ENCODE assay signal across 1 cellular context in the genomic region with DNA sequence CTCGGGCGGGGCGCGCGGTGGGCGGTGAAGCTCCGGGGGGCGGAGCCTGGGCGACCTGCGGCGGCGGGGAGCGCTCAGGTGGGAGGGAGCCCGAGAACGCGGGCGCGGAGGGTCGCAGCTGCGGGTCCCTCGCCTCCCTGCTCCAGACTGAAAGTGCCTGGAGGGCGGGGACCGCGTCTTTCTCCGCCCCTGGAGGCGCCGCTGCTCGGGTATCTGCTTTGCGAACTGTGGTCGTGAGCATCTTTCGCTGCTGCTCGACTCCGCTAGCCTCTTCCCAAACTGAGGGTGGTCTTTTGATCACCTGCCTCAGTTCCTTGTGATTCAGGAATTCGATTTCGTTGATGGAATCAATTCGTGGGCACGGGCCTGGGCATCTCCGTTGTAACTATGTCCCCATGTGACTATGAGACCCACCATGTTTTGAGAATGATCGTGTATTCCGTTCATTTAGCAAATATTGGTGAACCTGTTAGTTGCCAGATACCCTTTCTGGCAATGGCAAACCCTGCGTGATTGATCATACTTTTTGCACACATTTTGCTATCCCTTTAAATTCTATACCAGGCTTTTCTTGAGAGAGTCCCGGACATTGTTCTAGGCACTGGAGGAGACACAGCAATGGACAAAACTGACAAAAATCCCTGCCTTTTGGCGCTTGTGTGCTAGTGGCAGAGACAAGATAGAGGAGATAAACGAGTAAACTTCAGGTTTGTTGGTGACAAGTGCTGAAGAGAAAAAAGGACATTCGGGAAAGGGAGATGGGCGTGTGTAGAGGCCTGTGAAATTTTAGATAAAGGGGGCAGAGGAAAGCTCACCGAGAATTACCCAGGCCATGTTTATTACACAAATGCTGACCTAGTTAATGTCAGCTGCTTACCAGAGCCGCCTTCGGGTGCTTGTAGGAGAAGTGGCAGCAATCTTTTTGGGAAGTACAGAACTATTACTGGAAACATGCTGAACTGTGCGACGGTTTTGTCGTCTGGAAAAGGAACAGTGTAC.
TF ChIP-seq lines count a peak whose summit lies in the region.

No MANE protein-coding gene starts in this region.

TF ChIP-seq in WTC11, 78 proteins besides CTCF, POLR2A, EP300 and RAD21 (continued from another document):
- TF ChIP-seq, protein P1, sequence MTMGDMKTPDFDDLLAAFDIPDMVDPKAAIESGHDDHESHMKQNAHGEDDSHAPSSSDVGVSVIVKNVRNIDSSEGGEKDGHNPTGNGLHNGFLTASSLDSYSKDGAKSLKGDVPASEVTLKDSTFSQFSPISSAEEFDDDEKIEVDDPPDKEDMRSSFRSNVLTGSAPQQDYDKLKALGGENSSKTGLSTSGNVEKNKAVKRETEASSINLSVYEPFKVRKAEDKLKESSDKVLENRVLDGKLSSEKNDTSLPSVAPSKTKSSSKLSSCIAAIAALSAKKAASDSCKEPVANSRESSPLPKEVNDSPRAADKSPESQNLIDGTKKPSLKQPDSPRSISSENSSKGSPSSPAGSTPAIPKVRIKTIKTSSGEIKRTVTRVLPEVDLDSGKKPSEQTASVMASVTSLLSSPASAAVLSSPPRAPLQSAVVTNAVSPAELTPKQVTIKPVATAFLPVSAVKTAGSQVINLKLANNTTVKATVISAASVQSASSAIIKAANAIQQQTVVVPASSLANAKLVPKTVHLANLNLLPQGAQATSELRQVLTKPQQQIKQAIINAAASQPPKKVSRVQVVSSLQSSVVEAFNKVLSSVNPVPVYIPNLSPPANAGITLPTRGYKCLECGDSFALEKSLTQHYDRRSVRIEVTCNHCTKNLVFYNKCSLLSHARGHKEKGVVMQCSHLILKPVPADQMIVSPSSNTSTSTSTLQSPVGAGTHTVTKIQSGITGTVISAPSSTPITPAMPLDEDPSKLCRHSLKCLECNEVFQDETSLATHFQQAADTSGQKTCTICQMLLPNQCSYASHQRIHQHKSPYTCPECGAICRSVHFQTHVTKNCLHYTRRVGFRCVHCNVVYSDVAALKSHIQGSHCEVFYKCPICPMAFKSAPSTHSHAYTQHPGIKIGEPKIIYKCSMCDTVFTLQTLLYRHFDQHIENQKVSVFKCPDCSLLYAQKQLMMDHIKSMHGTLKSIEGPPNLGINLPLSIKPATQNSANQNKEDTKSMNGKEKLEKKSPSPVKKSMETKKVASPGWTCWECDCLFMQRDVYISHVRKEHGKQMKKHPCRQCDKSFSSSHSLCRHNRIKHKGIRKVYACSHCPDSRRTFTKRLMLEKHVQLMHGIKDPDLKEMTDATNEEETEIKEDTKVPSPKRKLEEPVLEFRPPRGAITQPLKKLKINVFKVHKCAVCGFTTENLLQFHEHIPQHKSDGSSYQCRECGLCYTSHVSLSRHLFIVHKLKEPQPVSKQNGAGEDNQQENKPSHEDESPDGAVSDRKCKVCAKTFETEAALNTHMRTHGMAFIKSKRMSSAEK (CRISPR knock-in tag; IDR thresholded peaks at IDR 0.05; ENCODE audit: borderline replicate concordance) = no peak
- TF ChIP-seq PRRX2 (CRISPR knock-in tag; IDR thresholded peaks at IDR 0.05) = no peak
- TF ChIP-seq GABPB1 (CRISPR knock-in tag; IDR thresholded peaks at IDR 0.05) = no peak
- TF ChIP-seq TEAD1 (CRISPR knock-in tag; IDR thresholded peaks at IDR 0.05) = peak; percentile 43
- no peak for TF ChIP-seq NFATC4 (CRISPR knock-in tag; IDR thresholded peaks at IDR 0.05)
- no peak for TF ChIP-seq RELA (CRISPR knock-in tag; IDR thresholded peaks at IDR 0.05; ENCODE audit: borderline replicate concordance)
- no peak for TF ChIP-seq ZBTB21 (CRISPR knock-in tag; IDR thresholded peaks at IDR 0.05; ENCODE audit: borderline replicate concordance)
- TF ChIP-seq JAZF1 (CRISPR knock-in tag; IDR thresholded peaks at IDR 0.05) = no peak
- TF ChIP-seq, protein P2, sequence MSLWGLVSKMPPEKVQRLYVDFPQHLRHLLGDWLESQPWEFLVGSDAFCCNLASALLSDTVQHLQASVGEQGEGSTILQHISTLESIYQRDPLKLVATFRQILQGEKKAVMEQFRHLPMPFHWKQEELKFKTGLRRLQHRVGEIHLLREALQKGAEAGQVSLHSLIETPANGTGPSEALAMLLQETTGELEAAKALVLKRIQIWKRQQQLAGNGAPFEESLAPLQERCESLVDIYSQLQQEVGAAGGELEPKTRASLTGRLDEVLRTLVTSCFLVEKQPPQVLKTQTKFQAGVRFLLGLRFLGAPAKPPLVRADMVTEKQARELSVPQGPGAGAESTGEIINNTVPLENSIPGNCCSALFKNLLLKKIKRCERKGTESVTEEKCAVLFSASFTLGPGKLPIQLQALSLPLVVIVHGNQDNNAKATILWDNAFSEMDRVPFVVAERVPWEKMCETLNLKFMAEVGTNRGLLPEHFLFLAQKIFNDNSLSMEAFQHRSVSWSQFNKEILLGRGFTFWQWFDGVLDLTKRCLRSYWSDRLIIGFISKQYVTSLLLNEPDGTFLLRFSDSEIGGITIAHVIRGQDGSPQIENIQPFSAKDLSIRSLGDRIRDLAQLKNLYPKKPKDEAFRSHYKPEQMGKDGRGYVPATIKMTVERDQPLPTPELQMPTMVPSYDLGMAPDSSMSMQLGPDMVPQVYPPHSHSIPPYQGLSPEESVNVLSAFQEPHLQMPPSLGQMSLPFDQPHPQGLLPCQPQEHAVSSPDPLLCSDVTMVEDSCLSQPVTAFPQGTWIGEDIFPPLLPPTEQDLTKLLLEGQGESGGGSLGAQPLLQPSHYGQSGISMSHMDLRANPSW (CRISPR knock-in tag; conservative IDR thresholded peaks at IDR 0.05; ENCODE audit: low read depth) = no peak
- no peak for TF ChIP-seq NFYB (CRISPR knock-in tag; conservative IDR thresholded peaks at IDR 0.05; ENCODE audit: low read depth)
- TF ChIP-seq, protein P3, sequence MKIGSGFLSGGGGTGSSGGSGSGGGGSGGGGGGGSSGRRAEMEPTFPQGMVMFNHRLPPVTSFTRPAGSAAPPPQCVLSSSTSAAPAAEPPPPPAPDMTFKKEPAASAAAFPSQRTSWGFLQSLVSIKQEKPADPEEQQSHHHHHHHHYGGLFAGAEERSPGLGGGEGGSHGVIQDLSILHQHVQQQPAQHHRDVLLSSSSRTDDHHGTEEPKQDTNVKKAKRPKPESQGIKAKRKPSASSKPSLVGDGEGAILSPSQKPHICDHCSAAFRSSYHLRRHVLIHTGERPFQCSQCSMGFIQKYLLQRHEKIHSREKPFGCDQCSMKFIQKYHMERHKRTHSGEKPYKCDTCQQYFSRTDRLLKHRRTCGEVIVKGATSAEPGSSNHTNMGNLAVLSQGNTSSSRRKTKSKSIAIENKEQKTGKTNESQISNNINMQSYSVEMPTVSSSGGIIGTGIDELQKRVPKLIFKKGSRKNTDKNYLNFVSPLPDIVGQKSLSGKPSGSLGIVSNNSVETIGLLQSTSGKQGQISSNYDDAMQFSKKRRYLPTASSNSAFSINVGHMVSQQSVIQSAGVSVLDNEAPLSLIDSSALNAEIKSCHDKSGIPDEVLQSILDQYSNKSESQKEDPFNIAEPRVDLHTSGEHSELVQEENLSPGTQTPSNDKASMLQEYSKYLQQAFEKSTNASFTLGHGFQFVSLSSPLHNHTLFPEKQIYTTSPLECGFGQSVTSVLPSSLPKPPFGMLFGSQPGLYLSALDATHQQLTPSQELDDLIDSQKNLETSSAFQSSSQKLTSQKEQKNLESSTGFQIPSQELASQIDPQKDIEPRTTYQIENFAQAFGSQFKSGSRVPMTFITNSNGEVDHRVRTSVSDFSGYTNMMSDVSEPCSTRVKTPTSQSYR (CRISPR knock-in tag; IDR thresholded peaks at IDR 0.05) = no peak
- TF ChIP-seq SOX15 (CRISPR knock-in tag; IDR thresholded peaks at IDR 0.05) = no peak
- TF ChIP-seq ZNF423 (CRISPR knock-in tag; IDR thresholded peaks at IDR 0.05) = peak; percentile 4; the same call in 1 of the 2 replicates
